In the genomic region with DNA sequence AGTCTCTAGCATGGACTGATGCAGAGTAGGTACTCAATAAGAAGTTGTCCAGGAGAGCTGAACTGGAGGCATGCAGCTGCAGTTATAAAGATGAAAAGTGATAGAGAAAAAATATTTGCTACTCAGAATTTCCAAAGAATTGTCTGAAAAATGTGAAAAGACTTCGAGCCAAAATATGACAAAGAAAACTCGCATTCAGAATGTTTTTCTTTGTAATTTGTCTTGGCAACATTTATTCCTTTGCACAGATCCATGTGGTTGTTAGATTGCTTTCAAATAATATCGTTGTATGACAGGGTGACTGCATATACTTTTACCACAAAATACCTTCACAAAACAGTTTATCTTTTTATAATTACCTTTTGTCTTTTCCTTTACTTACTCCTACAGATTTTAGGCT, we compare ENCODE assay signal across 23 cellular contexts.
"Had no signal": no experiment of that assay in that cellular context is flagged by ENCODE, and none has a peak within 500 bp of the region (broad histone marks: within the 10 kb centered on the region; RNA-seq: fewer than 3 reads in every experiment).

No MANE protein-coding gene starts in this region.

- H3K4me1 ChIP-seq: esophagus squamous epithelium, prostate gland, uterus had no signal

- H3K4me3 Mint-ChIP-seq: mesothelial cell of epicardium; natural killer cell; neural crest cell; stimulated activated effector memory CD8-positive, alpha-beta T cell treated with anti-CD3 and anti-CD28 coated beads, Interleukin-12 subunit alpha, Interleukin-12 subunit beta, amount 100 ng/mL, for 72 hours had no signal

- H3K4me1 Mint-ChIP-seq: neural crest cell; stimulated activated effector memory CD8-positive, alpha-beta T cell treated with anti-CD3 and anti-CD28 coated beads, Interleukin-12 subunit alpha, Interleukin-12 subunit beta, amount 100 ng/mL, for 72 hours had no signal

- H3K27ac ChIP-seq: esophagus squamous epithelium, gastrocnemius medialis, heart right ventricle, pancreas, prostate gland, tibial artery, upper lobe of left lung, uterus had no signal

- ATAC-seq: gastrocnemius medialis; heart right ventricle; natural killer cell; pancreas; stimulated activated effector memory CD8-positive, alpha-beta T cell treated with anti-CD3 and anti-CD28 coated beads, Interleukin-12 subunit alpha, Interleukin-12 subunit beta, amount 100 ng/mL, for 72 hours; stimulated activated naive CD8-positive, alpha-beta T cell treated with anti-CD3 and anti-CD28 coated beads, Interleukin-15, Interleukin-2, amounts not matched to agents 100 U/mL and 50 U/mL, for 24 hours had no signal

- H3K4me3 ChIP-seq: esophagus squamous epithelium, gastrocnemius medialis, heart right ventricle, pancreas, prostate gland, right lobe of liver, tibial artery, upper lobe of left lung, uterus had no signal

- H3K36me3 Mint-ChIP-seq: mesothelial cell of epicardium; natural killer cell; stimulated activated effector memory CD8-positive, alpha-beta T cell treated with anti-CD3 and anti-CD28 coated beads, Interleukin-12 subunit alpha, Interleukin-12 subunit beta, amount 100 ng/mL, for 72 hours had no signal

- DNase-seq: dermis blood vessel endothelial cell; esophagus squamous epithelium; gastrocnemius medialis; heart right ventricle; hypothalamus; kidney glomerular epithelial cell; mammary epithelial cell; natural killer cell; pancreas; retina; right lobe of liver; stimulated activated CD4-positive, alpha-beta T cell treated with anti-CD3 and anti-CD28 coated beads, Interleukin-4, amount 100 ng/mL, for 1 hour; stimulated activated CD8-positive, alpha-beta memory T cell treated with anti-CD3 and anti-CD28 coated beads, Interleukin-4, amount 100 ng/mL, for 48 hours; stimulated activated naive CD8-positive, alpha-beta T cell treated with anti-CD3 and anti-CD28 coated beads, Interleukin-15, Interleukin-2, amounts not matched to agents 100 U/mL and 50 U/mL, for 24 hours; tibial artery; upper lobe of left lung; uterus had no signal

- H3K9me3 Mint-ChIP-seq: mesothelial cell of epicardium; natural killer cell; neural crest cell; stimulated activated effector memory CD8-positive, alpha-beta T cell treated with anti-CD3 and anti-CD28 coated beads, Interleukin-12 subunit alpha, Interleukin-12 subunit beta, amount 100 ng/mL, for 72 hours had no signal

- H3K9me3 ChIP-seq: esophagus squamous epithelium, gastrocnemius medialis, heart right ventricle, pancreas, prostate gland, right lobe of liver, tibial artery, upper lobe of left lung, uterus had no signal

- H3K27ac Mint-ChIP-seq: mesothelial cell of epicardium; natural killer cell; stimulated activated effector memory CD8-positive, alpha-beta T cell treated with anti-CD3 and anti-CD28 coated beads, Interleukin-12 subunit alpha, Interleukin-12 subunit beta, amount 100 ng/mL, for 72 hours had no signal

- H3K36me3 ChIP-seq: esophagus squamous epithelium, gastrocnemius medialis, heart right ventricle, pancreas, prostate gland, tibial artery, upper lobe of left lung, uterus had no signal

- FAIRE-seq: colon, islet of Langerhans, pancreas had no signal

- H3K27me3 ChIP-seq: esophagus squamous epithelium, gastrocnemius medialis, heart right ventricle, pancreas, right lobe of liver, tibial artery, upper lobe of left lung, uterus had no signal
